Comparison of ENCODE assay signal across 21 cellular contexts in the genomic region with DNA sequence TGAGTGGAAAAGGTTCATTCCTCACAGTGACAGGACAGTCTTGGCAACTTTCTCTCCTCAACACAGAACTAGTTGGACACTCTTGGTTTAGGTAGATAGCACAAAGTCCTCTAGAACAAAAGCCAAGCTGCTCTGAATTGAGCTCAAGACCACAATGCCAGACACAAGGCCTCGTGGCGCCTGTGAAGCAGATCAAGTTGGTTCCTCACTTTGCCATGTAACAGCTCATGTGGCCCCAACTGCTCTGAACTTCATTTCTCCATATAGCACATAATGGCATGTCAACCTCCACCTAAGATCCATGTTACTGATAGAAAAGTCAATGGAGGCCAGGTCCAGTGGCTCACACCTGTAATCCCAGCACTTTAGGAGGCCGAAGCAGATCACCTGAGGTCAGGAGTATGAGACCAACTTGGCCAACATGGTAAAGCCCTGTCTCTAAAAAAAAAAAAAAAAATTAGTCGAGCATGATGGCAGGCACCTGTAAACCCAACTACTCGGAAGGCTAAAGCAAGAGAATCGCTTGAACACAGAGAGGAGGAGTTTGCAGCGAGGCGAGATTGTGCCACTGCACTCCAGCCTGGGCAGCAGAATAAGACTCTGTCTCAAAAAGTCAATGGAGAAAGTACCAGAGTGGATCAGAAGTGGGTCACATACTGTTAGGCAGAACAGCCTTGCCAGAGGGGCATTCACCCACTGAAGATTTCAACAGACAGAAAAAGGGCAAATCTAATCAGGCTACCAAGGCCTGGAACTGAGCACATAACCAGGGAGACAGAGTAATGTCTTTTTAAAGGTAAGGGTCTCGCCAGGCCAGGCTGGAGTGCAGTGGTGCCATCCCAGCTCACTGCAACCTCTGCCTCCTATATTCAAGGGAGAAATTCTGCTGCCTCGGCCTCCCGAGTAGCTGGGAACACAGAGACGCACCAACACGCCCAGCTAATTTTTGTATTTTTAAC. TPM values are rescaled to one million over a fixed set of nuclear protein-coding genes. Genes with fewer than 3 reads are reported as not detected.
DNase-seq lines count a peak whose midpoint lies in the region; ATAC-seq and FAIRE-seq lines count a peak whose summit lies in the region.
"Had no signal": no experiment of that assay in that cellular context is flagged by ENCODE, and none has a peak within 500 bp of the region (broad histone marks: within the 10 kb centered on the region; RNA-seq: fewer than 3 reads in every experiment).

No MANE protein-coding gene starts in this region.

- peak overlapping the region; percentile 59 for H3K27ac Mint-ChIP-seq in activated naive CD4-positive, alpha-beta T cell treated with anti-CD3 and anti-CD28 coated beads, Interleukin-2, amount 50 U/mL, for 24 hours
- H3K27ac Mint-ChIP-seq in activated naive CD4-positive, alpha-beta T cell treated with anti-CD3 and anti-CD28 coated beads, Interleukin-2, amount 50 U/mL, for 72 hours = peak overlapping the region; percentile 34 to 61
- H3K27ac Mint-ChIP-seq in naive B cell = peak overlapping the region in 5 of 6 donors; percentile 3 to 87 (median 51)
- H3K27ac Mint-ChIP-seq: T-helper 2 cell treated with Interferon-gamma antibody and Interleukin-4, amounts not matched to agents 5 μg/mL and 100 μg/mL, for 36 hours had no signal

- no peak for FAIRE-seq in frontal cortex (lab: Jason Lieb, UNC)
- FAIRE-seq: bronchial epithelial cell had no signal

- H3K27me3 Mint-ChIP-seq in activated naive CD4-positive, alpha-beta T cell treated with anti-CD3 and anti-CD28 coated beads, Interleukin-2, amount 50 U/mL, for 24 hours = no peaks in the 10 kb centered on the region
- H3K27me3 Mint-ChIP-seq in naive B cell = no peaks in the 10 kb centered on the region

- no peaks in the 10 kb centered on the region for H3K9me3 Mint-ChIP-seq in activated naive CD4-positive, alpha-beta T cell treated with anti-CD3 and anti-CD28 coated beads, Interleukin-2, amount 50 U/mL, for 24 hours
- H3K9me3 Mint-ChIP-seq in activated naive CD4-positive, alpha-beta T cell treated with anti-CD3 and anti-CD28 coated beads, Interleukin-2, amount 50 U/mL, for 72 hours = no peaks in the 10 kb centered on the region
- no peaks in the 10 kb centered on the region for H3K9me3 Mint-ChIP-seq in naive B cell
- H3K9me3 Mint-ChIP-seq: T-helper 2 cell treated with Interferon-gamma antibody and Interleukin-4, amounts not matched to agents 5 μg/mL and 100 μg/mL, for 36 hours had no signal

- peak in 1 of 2 donors; percentile 2 for ATAC-seq in activated naive CD4-positive, alpha-beta T cell treated with anti-CD3 and anti-CD28 coated beads, Interleukin-2, amount 50 U/mL, for 72 hours
- ATAC-seq in naive B cell (ENCODE audit: low read depth in 2 of 2) = peak in 1 of 2 donors; percentile 7
- ATAC-seq: esophagus mucosa, sciatic nerve, upper lobe of right lung had no signal

- H3K4me3 Mint-ChIP-seq in activated naive CD4-positive, alpha-beta T cell treated with anti-CD3 and anti-CD28 coated beads, Interleukin-2, amount 50 U/mL, for 24 hours = no peak overlapping the region
- peak overlapping the region in 2 of 8 donors; percentile 24 to 41 for H3K4me3 Mint-ChIP-seq in naive B cell
- H3K4me3 Mint-ChIP-seq: T-helper 2 cell treated with Interferon-gamma antibody and Interleukin-4, amounts not matched to agents 5 μg/mL and 100 μg/mL, for 36 hours had no signal

- DNase-seq in activated naive CD4-positive, alpha-beta T cell treated with anti-CD3 and anti-CD28 coated beads, Interleukin-2, amount 50 U/mL, for 16 hours = no peak
- DNase-seq in activated naive CD4-positive, alpha-beta T cell treated with anti-CD3 and anti-CD28 coated beads, Interleukin-2, amount 50 U/mL, for 72 hours (ENCODE audit: low spot score in 2 of 2) = no peak
- DNase-seq in naive B cell (no peak), NCI-H82 treated with DMSO at 0.1 percent for 48 hours (lab: John Stamatoyannopoulos, UW; ENCODE audit: unreplicated experiment) (no peak), frontal cortex (ENCODE audit: low spot score in 2 of 2) (no peak), LoVo (ENCODE audit: low spot score) (no peak), MV-4-11 (lab: John Stamatoyannopoulos, UW) (no peak)
- DNase-seq: activated CD4-positive, CD25-positive, alpha-beta regulatory T cell treated with anti-CD3 and anti-CD28 coated beads, Interleukin-2, amount 50 U/mL, for 72 hours; activated CD8-positive, alpha-beta memory T cell treated with anti-CD3 and anti-CD28 coated beads, Interleukin-2, amount 50 U/mL, for 48 hours; Caco-2; dorsolateral prefrontal cortex; Kasumi-1; NCI-H1105; NCI-H69; SJCRH30; upper lobe of right lung had no signal

- peaks cover 48% of the 10 kb centered on the region for H3K4me1 Mint-ChIP-seq in activated naive CD4-positive, alpha-beta T cell treated with anti-CD3 and anti-CD28 coated beads, Interleukin-2, amount 50 U/mL, for 24 hours
- H3K4me1 Mint-ChIP-seq in naive B cell = peaks cover 0 to 3% (median 3%) of the 10 kb centered on the region in 3 donors

- peaks cover 22% of the 10 kb centered on the region for H3K36me3 Mint-ChIP-seq in activated naive CD4-positive, alpha-beta T cell treated with anti-CD3 and anti-CD28 coated beads, Interleukin-2, amount 50 U/mL, for 24 hours
- H3K36me3 Mint-ChIP-seq in activated naive CD4-positive, alpha-beta T cell treated with anti-CD3 and anti-CD28 coated beads, Interleukin-2, amount 50 U/mL, for 72 hours = peaks cover 6 to 36% of the 10 kb centered on the region in 2 donors
- peaks cover 17 to 19% of the 10 kb centered on the region in 2 donors for H3K36me3 Mint-ChIP-seq in naive B cell

RNA-seq across cellular contexts. Expression of gene ROMO1, which starts 21.2 kb away (rescaled TPM):
- 100 to 1,000 TPM; 111 to 120 TPM for total RNA-seq in activated naive CD4-positive, alpha-beta T cell treated with anti-CD3 and anti-CD28 coated beads, Interleukin-2, amount 50 U/mL, for 72 hours
- 100 to 1,000 TPM; 256 to 337 (median 292) TPM for polyA plus RNA-seq in naive B cell (ENCODE audit: low read depth in 6 of 6)
- 86.4 TPM for total RNA-seq in frontal cortex

RNA-seq across cellular contexts. Expression of gene NFS1, which starts 21.3 kb away (rescaled TPM):
- total RNA-seq in activated naive CD4-positive, alpha-beta T cell treated with anti-CD3 and anti-CD28 coated beads, Interleukin-2, amount 50 U/mL, for 72 hours = 10 to 100 TPM; 48.5 to 50.1 TPM
- polyA plus RNA-seq in naive B cell (ENCODE audit: low read depth in 6 of 6) = 10 to 100 TPM in 5 of 6 donors, 1 to 10 TPM in 1; 7.8 to 23.1 (median 13.3) TPM
- total RNA-seq in frontal cortex = 23.6 TPM

RNA-seq across cellular contexts. Expression of gene RBM39, which starts 21.6 kb away (rescaled TPM):
- 100 to 1,000 TPM; 343 to 380 TPM for total RNA-seq in activated naive CD4-positive, alpha-beta T cell treated with anti-CD3 and anti-CD28 coated beads, Interleukin-2, amount 50 U/mL, for 72 hours
- polyA plus RNA-seq in naive B cell (ENCODE audit: low read depth in 6 of 6) = 100 to 1,000 TPM in 5 of 6 donors, 10 to 100 TPM in 1; 85.4 to 213 (median 173) TPM
- total RNA-seq in frontal cortex = 450 TPM

RNA-seq across cellular contexts. Expression of gene PHF20, which starts 51.4 kb away (rescaled TPM):
- total RNA-seq in activated naive CD4-positive, alpha-beta T cell treated with anti-CD3 and anti-CD28 coated beads, Interleukin-2, amount 50 U/mL, for 72 hours = 10 to 100 TPM; 58.5 to 71.4 TPM
- 100 to 1,000 TPM; 150 to 257 (median 154) TPM for polyA plus RNA-seq in naive B cell (ENCODE audit: low read depth in 6 of 6)
- 53.8 TPM for total RNA-seq in frontal cortex

RNA-seq across cellular contexts. Expression of gene CPNE1, which starts 55.7 kb away (rescaled TPM):
- total RNA-seq in activated naive CD4-positive, alpha-beta T cell treated with anti-CD3 and anti-CD28 coated beads, Interleukin-2, amount 50 U/mL, for 72 hours = 100 to 1,000 TPM; 332 to 352 TPM
- 100 to 1,000 TPM; 178 to 542 (median 337) TPM for polyA plus RNA-seq in naive B cell (ENCODE audit: low read depth in 6 of 6)
- 55.4 TPM for total RNA-seq in frontal cortex
